8 cellular contexts compared by ENCODE assay signal in genomic region chr2:97911210-97911921, GRCh38.
DNase-seq lines count a peak whose midpoint lies in the region; ATAC-seq, FAIRE-seq and TF ChIP-seq lines count a peak whose summit lies in the region.

No MANE protein-coding gene starts in this region.

- POLR2A ChIA-PET in activated CD8-positive, alpha-beta T cell treated with anti-CD3 and anti-CD28 coated beads for 36 hours (lab: Charles Lee): no interaction called here

- no peaks in the 10 kb centered on the region for H3K27me3 Mint-ChIP-seq in activated CD8-positive, alpha-beta T cell treated with anti-CD3 and anti-CD28 coated beads for 36 hours

- peaks cover 24% of the 10 kb centered on the region for H3K36me3 Mint-ChIP-seq in activated CD8-positive, alpha-beta T cell treated with anti-CD3 and anti-CD28 coated beads for 36 hours (ENCODE audit: low read depth)

- peak; percentile 67 for ATAC-seq in GM21723 (IDR thresholded peaks at IDR 0.05; ENCODE audit: unreplicated experiment)
- ATAC-seq in activated CD8-positive, alpha-beta T cell treated with anti-CD3 and anti-CD28 coated beads for 36 hours: no peak

- peak; percentile 74 for DNase-seq in GM12864 (ENCODE audit: low read depth)
- peak; percentile 21 for DNase-seq in KG1 (lab: John Stamatoyannopoulos, UW)
- DNase-seq in fibroblast of mammary gland (ENCODE audit: low read depth): peak; percentile 60
- no peak for DNase-seq in activated CD8-positive, alpha-beta T cell treated with anti-CD3 and anti-CD28 coated beads for 36 hours
- DNase-seq in NCI-H2081 treated with DMSO at 0.1 percent for 48 hours (lab: John Stamatoyannopoulos, UW): no peak
- DNase-seq in kidney: no peak
- no peak for DNase-seq in NCI-H82 treated with DMSO at 0.1 percent for 48 hours (lab: John Stamatoyannopoulos, UW; ENCODE audit: unreplicated experiment)

- H3K9me3 Mint-ChIP-seq in activated CD8-positive, alpha-beta T cell treated with anti-CD3 and anti-CD28 coated beads for 36 hours: no peaks in the 10 kb centered on the region

- H3K36me3 ChIP-seq in kidney (ENCODE audit: control insufficient read depth in 1 of 2, insufficient read depth in 2 of 2, low read length in 2 of 2): peaks cover 3 to 4% of the 10 kb centered on the region in 2 donors

- H3K27ac ChIP-seq in kidney (ENCODE audit: low read depth in 2 of 2, low read length in 2 of 2): no peak overlapping the region

- no peak for TF ChIP-seq CTCF in GM12864 (IDR thresholded peaks at IDR 0.05; ENCODE audit: low read depth, low read length, missing control alignments)
- no peak for TF ChIP-seq CTCF in fibroblast of mammary gland (conservative IDR thresholded peaks at IDR 0.05; ENCODE audit: control insufficient read depth, insufficient read depth, low read depth, low read length)
- no peak for TF ChIP-seq CTCF in activated CD8-positive, alpha-beta T cell treated with anti-CD3 and anti-CD28 coated beads for 36 hours (IDR thresholded peaks at IDR 0.05)
- TF ChIP-seq CTCF in kidney (IDR thresholded peaks at IDR 0.05; ENCODE audit: borderline replicate concordance, extremely low read depth, insufficient read depth): no peak

- no peak for FAIRE-seq in kidney (lab: Jason Lieb, UNC)

- no peaks in the 10 kb centered on the region for H3K9me3 ChIP-seq in kidney (ENCODE audit: control insufficient read depth in 1 of 2, low read length in 2 of 2)

- H3K4me3 ChIP-seq in GM12864 (ENCODE audit: low read depth, low read length) (no peak overlapping the region), fibroblast of mammary gland (ENCODE audit: control insufficient read depth, low read depth, low read length) (no peak overlapping the region), kidney (ENCODE audit: low read length in 2 of 2) (no peak overlapping the region)

- H3K27ac Mint-ChIP-seq in activated CD8-positive, alpha-beta T cell treated with anti-CD3 and anti-CD28 coated beads for 36 hours: no peak overlapping the region

- H3K9ac ChIP-seq in kidney (ENCODE audit: low read length in 2 of 2): no peak overlapping the region

- intact Hi-C loops in activated CD8-positive, alpha-beta T cell treated with anti-CD3 and anti-CD28 coated beads for 36 hours (cut with micrococcal nuclease): no loop called here
- intact Hi-C loops in kidney (cut with DNase I): no loop called here

- H3K4me3 Mint-ChIP-seq in activated CD8-positive, alpha-beta T cell treated with anti-CD3 and anti-CD28 coated beads for 36 hours: no peak overlapping the region

- peaks cover 45% of the 10 kb centered on the region for H3K4me1 Mint-ChIP-seq in activated CD8-positive, alpha-beta T cell treated with anti-CD3 and anti-CD28 coated beads for 36 hours (ENCODE audit: low read depth)

- H3K4me1 ChIP-seq in kidney (ENCODE audit: control insufficient read depth in 1 of 2, insufficient read depth in 1 of 2, low read depth in 1 of 2, low read length in 2 of 2): no peaks in the 10 kb centered on the region

- CTCF ChIA-PET in activated CD8-positive, alpha-beta T cell treated with anti-CD3 and anti-CD28 coated beads for 36 hours (lab: Charles Lee): no interaction called here

Comparison
In these comparisons a context has a peak if more than half of its experiments do, and no peak if none do; other contexts are left out.
1. DNase-seq: peak in GM12864 (single experiment), KG1 (single experiment) and fibroblast of mammary gland (single experiment); none in activated CD8-positive, alpha-beta T cell treated with anti-CD3 and anti-CD28 coated beads for 36 hours (single experiment), NCI-H2081 treated with DMSO at 0.1 percent for 48 hours (single experiment), kidney (single experiment) and NCI-H82 treated with DMSO at 0.1 percent for 48 hours (single experiment).